In the genomic region with DNA sequence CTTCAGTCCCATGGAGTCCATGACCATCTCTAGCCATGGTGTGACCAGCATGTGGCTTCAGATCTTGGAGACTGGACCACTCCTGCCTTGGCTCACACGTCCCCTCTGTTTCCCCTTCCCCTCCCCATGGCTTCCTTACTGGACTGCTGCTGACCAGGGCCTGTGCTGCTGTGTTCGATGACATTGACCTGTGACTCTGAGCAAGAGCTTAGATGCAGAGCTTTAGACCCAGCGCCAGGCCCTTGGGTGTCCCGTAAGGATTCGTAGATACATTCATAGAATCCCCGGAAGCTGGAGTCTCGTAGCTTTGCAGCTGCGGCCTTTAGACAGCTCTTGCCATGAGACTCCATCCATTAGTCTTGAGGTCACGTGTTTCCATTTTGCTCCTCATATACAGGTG, we compare ENCODE assay signal across 6 cellular contexts.
DNase-seq lines count a peak whose midpoint lies in the region; ATAC-seq and TF ChIP-seq lines count a peak whose summit lies in the region.
"Not testable (repeated sequence)": the region's sequence is repeated elsewhere in the genome, so short reads cannot be mapped to it uniquely, and the experiment has no call there.

No MANE protein-coding gene starts in this region.

- not testable (repeated sequence) for DNase-seq in T-helper 17 cell, stomach, uterus
- DNase-seq in Right ventricle myocardium inferior (ENCODE audit: missing footprints) (peak; percentile 46), right lobe of liver (peak in 1 of 3 donors; percentile 37), osteoblast (ENCODE audit: insufficient read length, low spot score, missing footprints) (peak; percentile 37)

- H3K27ac Mint-ChIP-seq in T-helper 17 cell, result peak overlapping the region; percentile 49

- peaks cover 0 to 12% (median 0%) of the 10 kb centered on the region in 4 donors for H3K36me3 ChIP-seq in right lobe of liver
- not testable (repeated sequence) for H3K36me3 ChIP-seq in osteoblast (ENCODE audit: insufficient read depth, low read length); stomach; uterus

- H3K36me3 Mint-ChIP-seq in T-helper 17 cell (ENCODE audit: low read depth), result not testable (repeated sequence)

- not testable (repeated sequence) for H3K4me1 Mint-ChIP-seq in T-helper 17 cell

- not testable (repeated sequence) for H3K4me2 ChIP-seq in osteoblast (ENCODE audit: insufficient read depth, low read length)

- not testable (repeated sequence) for ATAC-seq in T-helper 17 cell, Right ventricle myocardium inferior, right lobe of liver

- H3K4me1 ChIP-seq in right lobe of liver (peaks cover 0 to 14% (median 3%) of the 10 kb centered on the region in 4 donors), osteoblast (ENCODE audit: insufficient read depth, low read length) (peaks cover 28% of the 10 kb centered on the region), stomach (peaks cover 27 to 51% (median 43%) of the 10 kb centered on the region in 4 donors)
- H3K4me1 ChIP-seq in uterus, result not testable (repeated sequence)

- TF ChIP-seq POLR2A in right lobe of liver (IDR thresholded peaks at IDR 0.05); stomach (IDR thresholded peaks at IDR 0.05); uterus (IDR thresholded peaks at IDR 0.05): not testable (repeated sequence)

- not testable (repeated sequence) for H2AFZ ChIP-seq in osteoblast (ENCODE audit: low read length)

- intact Hi-C loops in Right ventricle myocardium inferior (cut with DNase I); right lobe of liver (cut with DNase I); stomach (cut with DNase I; ENCODE audit: low total_unique reads); uterus (cut with DNase I; ENCODE audit: low total_unique reads): not testable (repeated sequence)

- no CpG with 5 or more reads among the region's 9 CpGs for WGBS in right lobe of liver (ENCODE audit: insufficient coverage, low coverage, low lambda C conversion rate, missing lambda C conversion rate)
- WGBS in stomach, 5 donors, result 94 to 96% (median 95%) methylated on average over 7 to 9 of the region's 9 CpGs

- H3K79me2 ChIP-seq in osteoblast (ENCODE audit: insufficient read depth, low read length), result not testable (repeated sequence)

- not testable (repeated sequence) for H4K20me1 ChIP-seq in osteoblast (ENCODE audit: insufficient read depth, low read length)

- H3K27me3 ChIP-seq in right lobe of liver; osteoblast (ENCODE audit: insufficient read depth, low read length); stomach; uterus: not testable (repeated sequence)

- H3K27me3 Mint-ChIP-seq in T-helper 17 cell, result not testable (repeated sequence)

- H3K9me3 ChIP-seq in T-helper 17 cell (ENCODE audit: control insufficient read depth, low read length, poor library complexity, severe bottlenecking); right lobe of liver; osteoblast (ENCODE audit: low read depth, low read length); stomach; uterus: not testable (repeated sequence)

- TF ChIP-seq EP300 in stomach (IDR thresholded peaks at IDR 0.05), result not testable (repeated sequence)

- H3K4me3 ChIP-seq in right lobe of liver; osteoblast (ENCODE audit: insufficient read depth, low read length); stomach; uterus: not testable (repeated sequence)

- TF ChIP-seq CTCF in right lobe of liver (IDR thresholded peaks at IDR 0.05); osteoblast (IDR thresholded peaks at IDR 0.05; ENCODE audit: extremely low read depth, low read depth, low read length); stomach (IDR thresholded peaks at IDR 0.05); uterus (IDR thresholded peaks at IDR 0.05): not testable (repeated sequence)

- peak overlapping the region in 2 of 3 donors; percentile 30 to 41 for H3K27ac ChIP-seq in right lobe of liver
- not testable (repeated sequence) for H3K27ac ChIP-seq in osteoblast (ENCODE audit: low read depth, low read length)
- peak overlapping the region in 3 of 5 donors; percentile 60 to 77 (median 75) for H3K27ac ChIP-seq in stomach
- peak overlapping the region; percentile 57 to 75 for H3K27ac ChIP-seq in uterus

- not testable (repeated sequence) for H3K4me3 Mint-ChIP-seq in T-helper 17 cell
